22 cellular contexts compared by ENCODE assay signal in the genomic region with DNA sequence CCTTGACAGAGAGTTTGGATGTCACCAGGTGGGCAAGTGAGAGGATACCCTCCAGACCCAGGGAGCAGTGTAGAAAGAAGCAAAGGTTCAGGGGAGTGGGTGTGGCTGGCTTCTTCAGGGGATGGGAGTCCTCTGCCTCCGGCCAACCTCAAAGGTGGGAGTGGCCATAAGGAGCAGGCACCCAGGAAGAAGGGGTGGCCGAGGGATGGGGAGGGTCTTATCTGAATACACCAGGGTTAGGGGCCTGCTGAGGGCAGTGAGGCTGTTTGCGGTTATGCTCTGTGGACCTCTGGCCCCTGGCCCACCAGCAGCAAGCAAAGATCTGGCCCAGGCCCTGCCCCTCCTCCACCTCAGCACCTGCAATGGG. TPM values are rescaled to one million over a fixed set of nuclear protein-coding genes. Genes with fewer than 3 reads are reported as not detected.
DNase-seq lines count a peak whose midpoint lies in the region; ATAC-seq, FAIRE-seq and TF ChIP-seq lines count a peak whose summit lies in the region.
"Had no signal": no experiment of that assay in that cellular context is flagged by ENCODE, and none has a peak within 500 bp of the region (broad histone marks: within the 10 kb centered on the region; RNA-seq: fewer than 3 reads in every experiment).

No MANE protein-coding gene starts in this region.

- no peak for TF ChIP-seq EP300 in H1 (IDR thresholded peaks at IDR 0.05; ENCODE audit: borderline replicate concordance in 1 of 2, low read depth in 2 of 2, low read length in 2 of 2)

- H2BK15ac ChIP-seq in H1 (ENCODE audit: low read length): peak overlapping the region; percentile 55; the same call in 1 of the 2 replicates

- H2AFZ ChIP-seq in GM23338 (no peak overlapping the region), H1 (ENCODE audit: low read length) (no peak overlapping the region), osteoblast (ENCODE audit: low read length) (no peak overlapping the region)

- H4K20me1 ChIP-seq in GM23338 (replicated peaks; ENCODE audit: insufficient read depth) (no peaks in the 10 kb centered on the region), H1 (replicated peaks in 1 of 2; ENCODE audit: control insufficient read depth in 1 of 2, insufficient read depth in 2 of 2, low read length in 2 of 2) (no peaks in the 10 kb centered on the region), osteoblast (ENCODE audit: insufficient read depth, low read length) (no peaks in the 10 kb centered on the region)

- H3K9ac ChIP-seq in H1 (replicated peaks in 1 of 4; ENCODE audit: extremely low read depth in 1 of 4, low read depth in 3 of 4, low read length in 3 of 4): no peak overlapping the region

- TF ChIP-seq RAD21 in H1 (IDR thresholded peaks at IDR 0.05 in 1 of 2, conservative IDR thresholded peaks at IDR 0.05 in 1 of 2; ENCODE audit: low read depth in 2 of 2, low read length in 2 of 2): no peak

- H3K4me2 ChIP-seq in GM23338 (no peak overlapping the region), H1 (ENCODE audit: insufficient read depth in 1 of 2, low read depth in 2 of 2, low read length in 2 of 2) (no peak overlapping the region), osteoblast (ENCODE audit: insufficient read depth, low read length) (no peak overlapping the region)

- H3K4me3 ChIP-seq in GM23338 (no peak overlapping the region), H1 (ENCODE audit: extremely low read depth in 1 of 4, insufficient read depth in 2 of 4, low read depth in 3 of 4, low read length in 4 of 4) (no peak overlapping the region), osteoblast (ENCODE audit: insufficient read depth, low read length) (no peak overlapping the region)
- H3K4me3 ChIP-seq: GM12878, Peyer's patch had no signal

- no peak overlapping the region for H3K14ac ChIP-seq in H1 (ENCODE audit: insufficient read length)

- peaks cover 28% of the 10 kb centered on the region for H3K27me3 Mint-ChIP-seq in GM23338 (ENCODE audit: insufficient read depth, low read depth, poor library complexity)

- H3K9me3 ChIP-seq in H1 (ENCODE audit: insufficient read depth in 2 of 2, low read depth in 1 of 2, low read length in 1 of 2) (no peaks in the 10 kb centered on the region), osteoblast (ENCODE audit: low read depth, low read length) (no peaks in the 10 kb centered on the region)
- H3K9me3 ChIP-seq: Peyer's patch had no signal

- no peak overlapping the region for H2BK12ac ChIP-seq in H1 (ENCODE audit: low read depth, low read length)

- no peak overlapping the region for H3K56ac ChIP-seq in H1 (replicated peaks; ENCODE audit: insufficient read length, low read depth, low read length)

- H2BK5ac ChIP-seq in H1 (ENCODE audit: low read depth, low read length): no peak overlapping the region

- H3K27ac Mint-ChIP-seq in GM23338: no peak overlapping the region
- H3K27ac Mint-ChIP-seq: CD8-positive, alpha-beta T cell had no signal

- no peak overlapping the region for H3K18ac ChIP-seq in H1 (ENCODE audit: extremely low read depth, low read length)

- CTCF ChIA-PET in RWPE1 (lab: Yijun Ruan, JAX) (no interaction called here), H1 (lab: Charles Lee; ENCODE audit: partially characterized antibody) (interaction anchor here (1.1 to 1.8 kb wide), 3 partner anchors 17 to 79 kb away, joined by 3 to 4 read pairs (median 4); no protein-coding TSS in a partner anchor)

- H3K9me2 ChIP-seq in GM23338 (ENCODE audit: insufficient read depth): no peaks in the 10 kb centered on the region

- no peaks in the 10 kb centered on the region for H3K23me2 ChIP-seq in H1 (ENCODE audit: low read depth, low read length)

- no peak overlapping the region for H3K23ac ChIP-seq in H1 (ENCODE audit: insufficient read length)

- H3K4me1 ChIP-seq in GM23338 (ENCODE audit: insufficient read depth): 0 out of 2 replicates have a peak, but pooled peaks cover 7% of the 10 kb centered on the region
- H3K4me1 ChIP-seq in H1 (replicated peaks in 1 of 4; ENCODE audit: control insufficient read depth in 3 of 4, insufficient read depth in 4 of 4, low read length in 3 of 4): peaks cover 2 to 11% (median 7%) of the 10 kb centered on the region in 4 experiments
- no peaks in the 10 kb centered on the region for H3K4me1 ChIP-seq in osteoblast (ENCODE audit: insufficient read depth, low read length)
- H3K4me1 ChIP-seq: Peyer's patch had no signal

- H4K91ac ChIP-seq in H1 (replicated peaks; ENCODE audit: insufficient read length, low read length): no peak overlapping the region

- peaks cover 27% of the 10 kb centered on the region for H3K4me1 Mint-ChIP-seq in GM23338

- WGBS in H1 (ENCODE audit: extremely low coverage in 1 of 2, insufficient coverage in 1 of 2, insufficient read length in 1 of 2, insufficient replicate concordance in 2 of 2, low coverage in 1 of 2, low lambda C conversion rate in 2 of 2, missing lambda C conversion rate in 1 of 2), 2 experiments: 89% methylated on average over 3 of the region's 3 CpGs; no CpG with 5 or more reads in 1 of the 2 experiments

- no peaks in the 10 kb centered on the region; the same call in 2 of the 3 replicates for H3K36me3 Mint-ChIP-seq in GM23338 (ENCODE audit: low read depth)
- H3K36me3 Mint-ChIP-seq: CD8-positive, alpha-beta T cell had no signal

- DNase-seq in GM23338 (ENCODE audit: low spot score) (no peak), RWPE1 (ENCODE audit: low spot score) (no peak), H1 (ENCODE audit: low read depth in 1 of 2, low spot score in 2 of 2) (no peak), osteoblast (ENCODE audit: insufficient read length, low spot score, missing footprints) (peak; percentile 54), NCI-H1417 (lab: John Stamatoyannopoulos, UW) (no peak), mucosa of gallbladder (ENCODE audit: low spot score) (no peak)
- DNase-seq: CD8-positive, alpha-beta T cell; DND-41; KBM-7; NCI-H1092 treated with DMSO at 0.1 percent for 48 hours; NCI-H2029 treated with DMSO at 0.1 percent for 48 hours; NCI-H524; NCI-H82; Right ventricle myocardium superior had no signal

- TF ChIP-seq POLR2A in H1 (IDR thresholded peaks at IDR 0.05; ENCODE audit: control extremely low read depth in 1 of 2, low read depth in 2 of 2, low read length in 2 of 2): no peak

- no peak overlapping the region for H4K5ac ChIP-seq in H1 (ENCODE audit: insufficient read length, low read depth, low read length)

- TF ChIP-seq CTCF in GM23338 (conservative IDR thresholded peaks at IDR 0.05; ENCODE audit: low read depth in 2 of 2) (no peak), RWPE1 (conservative IDR thresholded peaks at IDR 0.05; ENCODE audit: low read depth) (no peak), H1 (IDR thresholded peaks at IDR 0.05; ENCODE audit: control extremely low read depth in 1 of 3, insufficient read depth in 1 of 3, low read depth in 1 of 3, low read length in 3 of 3) (no peak), osteoblast (IDR thresholded peaks at IDR 0.05; ENCODE audit: extremely low read depth, low read depth, low read length) (no peak)

- H3K9me3 Mint-ChIP-seq in GM23338: no peaks in the 10 kb centered on the region
- H3K9me3 Mint-ChIP-seq: CD8-positive, alpha-beta T cell had no signal

- no peak overlapping the region for H2BK120ac ChIP-seq in H1 (replicated peaks; ENCODE audit: low read depth, low read length)

- H3K79me1 ChIP-seq in H1 (ENCODE audit: low read depth, low read length): no peaks in the 10 kb centered on the region

- no peak overlapping the region for H2BK20ac ChIP-seq in H1 (ENCODE audit: low read length)

- no peak overlapping the region for H4K8ac ChIP-seq in H1 (ENCODE audit: extremely low read depth, insufficient read depth, low read length)

- H3K79me2 ChIP-seq in GM23338 (replicated peaks; ENCODE audit: insufficient read depth) (no peaks in the 10 kb centered on the region), H1 (ENCODE audit: control insufficient read depth in 1 of 2, insufficient read depth in 2 of 2, low read length in 2 of 2) (no peaks in the 10 kb centered on the region), osteoblast (ENCODE audit: insufficient read depth, low read length) (no peaks in the 10 kb centered on the region)

- H2AK5ac ChIP-seq in H1 (ENCODE audit: low read depth, low read length): no peak overlapping the region

- no peaks in the 10 kb centered on the region for H3F3A ChIP-seq in GM23338 (replicated peaks; ENCODE audit: low read depth)

- no peak overlapping the region for H3K4ac ChIP-seq in H1 (replicated peaks; ENCODE audit: insufficient read length, low read depth, low read length)

- no peak for FAIRE-seq in H1 (lab: Jason Lieb, UNC)
- FAIRE-seq: GM12878, H54, HepG2 had no signal

- ATAC-seq in GM23338 (peak; percentile 20; the same call in 2 of the 3 replicates), HG02970 (IDR thresholded peaks at IDR 0.05; ENCODE audit: low FRiP score, unreplicated experiment) (no peak)
- ATAC-seq: CD8-positive, alpha-beta T cell; GM12878; HepG2 had no signal

- POLR2A ChIA-PET in RWPE1 (lab: Yijun Ruan, JAX; ENCODE audit: low non-redundant PET): interaction anchor here (0.7 kb wide), 1 partner anchor 61 kb away, joined by 3 read pairs; no protein-coding TSS in a partner anchor
- POLR2A ChIA-PET in H1 (lab: Charles Lee; ENCODE audit: partially characterized antibody): interaction anchor here (1.5 to 1.7 kb wide), 2 partner anchors 13 to 27 kb away, joined by 4 to 5 read pairs; no protein-coding TSS in a partner anchor

- H3K27ac ChIP-seq in GM23338 (ENCODE audit: low read depth) (no peak overlapping the region), RWPE1 (peak overlapping the region; percentile 87), H1 (ENCODE audit: low read depth, low read length) (no peak overlapping the region), osteoblast (ENCODE audit: low read depth, low read length) (no peak overlapping the region)
- H3K27ac ChIP-seq: HL-60, Peyer's patch had no signal

- H3K27me3 ChIP-seq in GM23338 (ENCODE audit: insufficient read depth) (no peaks in the 10 kb centered on the region), H1 (replicated peaks in 1 of 4; ENCODE audit: control insufficient read depth in 3 of 4, extremely low read depth in 1 of 4, insufficient read depth in 3 of 4, low read length in 3 of 4) (no peaks in the 10 kb centered on the region), osteoblast (ENCODE audit: insufficient read depth, low read length) (peaks cover 19% of the 10 kb centered on the region)
- H3K27me3 ChIP-seq: Peyer's patch had no signal

- H3K4me3 Mint-ChIP-seq in GM23338: no peak overlapping the region
- H3K4me3 Mint-ChIP-seq: CD8-positive, alpha-beta T cell had no signal

- no peaks in the 10 kb centered on the region for H3K36me3 ChIP-seq in GM23338 (ENCODE audit: insufficient read depth)
- H3K36me3 ChIP-seq in H1 (ENCODE audit: control insufficient read depth in 2 of 4, insufficient read depth in 4 of 4, low read length in 3 of 4): no peaks in the 10 kb centered on the region
- H3K36me3 ChIP-seq in osteoblast (ENCODE audit: insufficient read depth, low read length): no peaks in the 10 kb centered on the region
- H3K36me3 ChIP-seq: Peyer's patch had no signal

RNA-seq across cellular contexts. Expression of a gene that starts 6.2 kb away (rescaled TPM):
- 0.23 and 0.49 TPM in 2 replicates for total RNA-seq in GM23338 (2014; rRNA removed; shearing (Covaris generic))
- polyA plus RNA-seq in GM23338 (2016; fragmentation: Nextera tagmentation; extraction: Ambion mirVana) (0.09 and 0.11 TPM in 2 replicates), H1 (2011; rRNA removed) (0.50 and 0.62 TPM in 2 replicates)
- 0.61 and 0.73 TPM in 2 replicates for total RNA-seq in H1 (2021; fragmentation: NEBNext Ultra II Directional; extraction: Animal tissue kit (Norgen Biotek cat#: 25700))
- 0.37 TPM for polyA plus RNA-seq in H1 (2011; cell fraction: cytosol; rRNA removed)
- polyA plus RNA-seq in H1 (2011; cell fraction: nucleus; rRNA removed): 0.54 TPM
- polyA plus RNA-seq in H1 (2012, experiment 1 of 2): 0.80 to 1.1 TPM (median 0.92 TPM) in 4 replicates
- 0.64 TPM for polyA plus RNA-seq in H1 (2012, experiment 2 of 2)
- polyA plus RNA-seq in H1 (2013, experiment 1 of 2): 0.26 TPM
- polyA plus RNA-seq in H1 (2013, experiment 2 of 2): 0.35 TPM
- 0.54 and 0.59 TPM in 2 replicates for polyA minus RNA-seq in H1 (2011; rRNA and poly(A)+ RNA removed)
- 0.51 TPM for polyA minus RNA-seq in H1 (2011; cell fraction: cytosol; rRNA and poly(A)+ RNA removed)
- polyA minus RNA-seq in H1 (2011; cell fraction: nucleus; rRNA and poly(A)+ RNA removed): 0.50 TPM
- total RNA-seq in osteoblast (under 0.01 TPM in 2 replicates), mucosa of gallbladder (3.9 TPM)
- total RNA-seq: CD8-positive, alpha-beta T cell; HepG2; HT-29; SK-MEL-5 had no signal
